In genomic region chr9:15306068-15306756, GRCh38 we compare ENCODE assay signal across 8 cellular contexts. TPM values are rescaled to one million over a fixed set of nuclear protein-coding genes. Genes with fewer than 3 reads are reported as not detected.
DNase-seq lines count a peak whose midpoint lies in the region; TF ChIP-seq lines count a peak whose summit lies in the region.

No MANE protein-coding gene starts in this region.

- H3K4me3 Mint-ChIP-seq in endothelial cell (ENCODE audit: unreplicated experiment): peak overlapping the region; percentile 88

- H3K9me3 Mint-ChIP-seq in endothelial cell (ENCODE audit: unreplicated experiment): no peaks in the 10 kb centered on the region

- no peaks in the 10 kb centered on the region; the same call in 1 of the 2 replicates for H3K27me3 ChIP-seq in H7 (ENCODE audit: control insufficient read depth, insufficient read depth, low read length)
- H3K27me3 ChIP-seq in mononuclear cell (ENCODE audit: insufficient read depth, low read length): no peaks in the 10 kb centered on the region
- H3K27me3 ChIP-seq in tibial artery: no peaks in the 10 kb centered on the region

- peaks cover 8% of the 10 kb centered on the region for H3K4me1 Mint-ChIP-seq in endothelial cell (ENCODE audit: unreplicated experiment)

- peaks cover 5% of the 10 kb centered on the region for H3K27me3 Mint-ChIP-seq in endothelial cell (ENCODE audit: unreplicated experiment)

- peak overlapping the region; percentile 88 for H3K4me3 ChIP-seq in H7 (ENCODE audit: insufficient read depth, low read depth, low read length)
- peak overlapping the region; percentile 87 for H3K4me3 ChIP-seq in mononuclear cell (ENCODE audit: low read length)
- peak overlapping the region; percentile 90 to 92 for H3K4me3 ChIP-seq in tibial artery

- intact Hi-C loops in tibial artery (cut with DNase I; ENCODE audit: low total_unique reads): loop anchor here (5.0 to 10.0 kb wide), 2 partner anchors 94 to 119 kb away; partner anchors contain the start of gene SNAPC3

- peak; percentile 63 for DNase-seq in CD1c-positive myeloid dendritic cell (ENCODE audit: extremely low spot score)
- DNase-seq in H7: peak; percentile 68
- DNase-seq in NCI-H2081 treated with DMSO at 0.1 percent for 48 hours (lab: John Stamatoyannopoulos, UW): peak; percentile 40
- peak; percentile 42 to 50 for DNase-seq in activated CD4-positive, alpha-beta T cell treated with anti-CD3 and anti-CD28 coated beads, Interleukin-2, amount 50 U/mL, for 48 hours
- peak; percentile 38 for DNase-seq in endothelial cell (ENCODE audit: low spot score)
- peak; percentile 70 to 83 for DNase-seq in tibial artery
- DNase-seq in foreskin melanocyte: no peak

- H3K36me3 Mint-ChIP-seq in endothelial cell (ENCODE audit: low read depth, unreplicated experiment): peaks cover under 1% of the 10 kb centered on the region

- H3K9me3 ChIP-seq in mononuclear cell (ENCODE audit: low read depth, low read length) (no peaks in the 10 kb centered on the region), tibial artery (no peaks in the 10 kb centered on the region)

- TF ChIP-seq CTCF in endothelial cell (IDR thresholded peaks at IDR 0.05; ENCODE audit: unreplicated experiment) (no peak), tibial artery (IDR thresholded peaks at IDR 0.05) (no peak)

- peak overlapping the region; percentile 30 for H3K27ac Mint-ChIP-seq in endothelial cell (ENCODE audit: unreplicated experiment)

- H3K36me3 ChIP-seq in H7 (replicated peaks; ENCODE audit: control insufficient read depth, insufficient read depth, low read length) (no peaks in the 10 kb centered on the region), tibial artery (no peaks in the 10 kb centered on the region)

- peak overlapping the region; percentile 94 to 95 for H3K27ac ChIP-seq in tibial artery

- H3K4me1 ChIP-seq in mononuclear cell (ENCODE audit: insufficient read depth, low read length) (peaks cover 32% of the 10 kb centered on the region), tibial artery (peaks cover 0 to 24% (median 6%) of the 10 kb centered on the region in 4 donors)

RNA-seq across cellular contexts. Expression of gene TTC39B, which starts 0.8 kb away (rescaled TPM):
- 7.1 and 9.0 TPM in 2 replicates for total RNA-seq in H7 (2014; rRNA removed; shearing (Covaris generic))
- total RNA-seq in endothelial cell (ENCODE audit: unreplicated experiment) (10.3 TPM), mononuclear cell (21.0 TPM)
